Comparison of ENCODE assay signal across 8 cellular contexts in genomic region chr11:13276852-13277718, GRCh38. TPM values are rescaled to one million over a fixed set of nuclear protein-coding genes. Genes with fewer than 3 reads are reported as not detected.
DNase-seq lines count a peak whose midpoint lies in the region; TF ChIP-seq lines count a peak whose summit lies in the region.

No MANE protein-coding gene starts in this region.

- 1% methylated on average over 63 to 65 of the region's 65 CpGs for WGBS in GM23248 (ENCODE audit: low coverage in 1 of 2, low lambda C conversion rate in 2 of 2, missing lambda C conversion rate in 2 of 2), 2 experiments

- H3K27ac ChIP-seq in GM23248 (peak overlapping the region; percentile 55), RWPE1 (peak overlapping the region; percentile 93)

- H3K4me1 Mint-ChIP-seq in nephron progenitor cell: peaks cover 18% of the 10 kb centered on the region
- peaks cover 50% of the 10 kb centered on the region for H3K4me1 Mint-ChIP-seq in stimulated activated naive CD8-positive, alpha-beta T cell treated with anti-CD3 and anti-CD28 coated beads, Interleukin-15, Interleukin-2, amounts not matched to agents 100 ng/mL and 50 ng/mL, for 24 hours (ENCODE audit: low read depth)

- no peaks in the 10 kb centered on the region for H3K9me3 Mint-ChIP-seq in nephron progenitor cell
- no peaks in the 10 kb centered on the region for H3K9me3 Mint-ChIP-seq in stimulated activated naive CD8-positive, alpha-beta T cell treated with anti-CD3 and anti-CD28 coated beads, Interleukin-15, Interleukin-2, amounts not matched to agents 100 ng/mL and 50 ng/mL, for 24 hours

- no peaks in the 10 kb centered on the region for H3K9me2 ChIP-seq in GM23248 (ENCODE audit: insufficient read depth)

- in situ Hi-C loops in GM23248 (cut with MboI): no loop called here

- no peak for TF ChIP-seq CTCF in RWPE1 (conservative IDR thresholded peaks at IDR 0.05; ENCODE audit: low read depth)
- TF ChIP-seq CTCF in fibroblast of villous mesenchyme (IDR thresholded peaks at IDR 0.05; ENCODE audit: insufficient read depth, low read depth, low read length): no peak
- TF ChIP-seq CTCF in nephron progenitor cell (IDR thresholded peaks at IDR 0.05): no peak

- DNase-seq in DMS79 treated with DMSO at 0.1 percent for 48 hours (lab: John Stamatoyannopoulos, UW): peak; percentile 93
- DNase-seq in GM23248: peak; percentile 99
- DNase-seq in Kasumi-1 (lab: John Stamatoyannopoulos, UW): peak; percentile 75 to 92
- peak; percentile 99 for DNase-seq in RWPE1 (ENCODE audit: low spot score)
- peak; percentile 99 for DNase-seq in activated gamma-delta T cell (lab: John Stamatoyannopoulos, UW)
- DNase-seq in fibroblast of villous mesenchyme (ENCODE audit: low read depth): peak; percentile 98
- DNase-seq in nephron progenitor cell: peak; percentile 96

- H3K9ac ChIP-seq in GM23248: peak overlapping the region; percentile 83

- H2AFZ ChIP-seq in GM23248: peak overlapping the region; percentile 96

- no peak overlapping the region for H3K27ac Mint-ChIP-seq in nephron progenitor cell
- peak overlapping the region; percentile 85 for H3K27ac Mint-ChIP-seq in stimulated activated naive CD8-positive, alpha-beta T cell treated with anti-CD3 and anti-CD28 coated beads, Interleukin-15, Interleukin-2, amounts not matched to agents 100 ng/mL and 50 ng/mL, for 24 hours

- H3K27me3 Mint-ChIP-seq in nephron progenitor cell (ENCODE audit: low read depth, poor library complexity): peaks cover 89% of the 10 kb centered on the region
- H3K27me3 Mint-ChIP-seq in stimulated activated naive CD8-positive, alpha-beta T cell treated with anti-CD3 and anti-CD28 coated beads, Interleukin-15, Interleukin-2, amounts not matched to agents 100 ng/mL and 50 ng/mL, for 24 hours: peaks cover 25% of the 10 kb centered on the region

- H3K36me3 ChIP-seq in GM23248 (ENCODE audit: low read depth): no peaks in the 10 kb centered on the region

- H3K4me3 ChIP-seq in GM23248 (peak overlapping the region; percentile 86), fibroblast of villous mesenchyme (ENCODE audit: low read depth, low read length) (peak overlapping the region; percentile 85)

- H3K27me3 ChIP-seq in GM23248 (replicated peaks; ENCODE audit: insufficient read depth): no peaks in the 10 kb centered on the region

- peak overlapping the region; percentile 89 for H3K4me3 Mint-ChIP-seq in nephron progenitor cell
- H3K4me3 Mint-ChIP-seq in stimulated activated naive CD8-positive, alpha-beta T cell treated with anti-CD3 and anti-CD28 coated beads, Interleukin-15, Interleukin-2, amounts not matched to agents 100 ng/mL and 50 ng/mL, for 24 hours: peak overlapping the region; percentile 92

- peaks cover 25% of the 10 kb centered on the region for H3F3A ChIP-seq in GM23248 (ENCODE audit: insufficient read depth)

- H3K9me3 ChIP-seq in GM23248 (ENCODE audit: low read depth): no peaks in the 10 kb centered on the region

- H3K36me3 Mint-ChIP-seq in nephron progenitor cell (ENCODE audit: low read depth): no peaks in the 10 kb centered on the region
- no peaks in the 10 kb centered on the region for H3K36me3 Mint-ChIP-seq in stimulated activated naive CD8-positive, alpha-beta T cell treated with anti-CD3 and anti-CD28 coated beads, Interleukin-15, Interleukin-2, amounts not matched to agents 100 ng/mL and 50 ng/mL, for 24 hours (ENCODE audit: low read depth)

- H4K20me1 ChIP-seq in GM23248 (ENCODE audit: insufficient read depth): no peaks in the 10 kb centered on the region; the same call in 1 of the 2 replicates

- peak overlapping the region; percentile 98 for H3K4me2 ChIP-seq in GM23248 (ENCODE audit: unreplicated experiment)

- H3K4me1 ChIP-seq in GM23248 (ENCODE audit: insufficient read depth): peaks cover 20% of the 10 kb centered on the region

- POLR2A ChIA-PET in RWPE1 (lab: Yijun Ruan, JAX; ENCODE audit: low non-redundant PET): interaction anchor here (1.0 kb wide), 1 partner anchor 57 kb away, joined by 6 read pairs; no protein-coding TSS in a partner anchor

- H3K79me2 ChIP-seq in GM23248 (ENCODE audit: insufficient read depth): peaks cover 42% of the 10 kb centered on the region

- CTCF ChIA-PET in RWPE1 (lab: Yijun Ruan, JAX): interaction anchor here (0.9 to 1.0 kb wide), 2 partner anchors 15 to 51 kb away, joined by 3 read pairs; no protein-coding TSS in a partner anchor

RNA-seq across cellular contexts. Expression of gene BMAL1, which starts 0.5 kb away (rescaled TPM):
- total RNA-seq in GM23248 (2014; rRNA removed; shearing (Covaris generic)): 41.7 and 66.5 TPM in 2 replicates
- 31.9 and 34.9 TPM in 2 replicates for polyA plus RNA-seq in GM23248 (2016; fragmentation: Nextera tagmentation; extraction: Ambion mirVana)
- 10.4 and 11.0 TPM in 2 replicates for total RNA-seq in fibroblast of villous mesenchyme

Comparison
In these comparisons a context has a peak if more than half of its experiments do, and no peak if none do; other contexts are left out.
1. Peak in every context shown above with its lines: DNase-seq, H3K4me3 ChIP-seq and H3K27ac ChIP-seq.